In genomic region chr3:190481779-190482178, GRCh38 we compare ENCODE assay signal across 28 cellular contexts. TPM values are rescaled to one million over a fixed set of nuclear protein-coding genes. Genes with fewer than 3 reads are reported as not detected.
"Had no signal": no experiment of that assay in that cellular context is flagged by ENCODE, and none has a peak within 500 bp of the region (broad histone marks: within the 10 kb centered on the region; RNA-seq: fewer than 3 reads in every experiment).

No MANE protein-coding gene starts in this region.

- H3K4me1 ChIP-seq: adrenal gland, transverse colon, vagina had no signal

- ATAC-seq: stimulated activated naive CD8-positive, alpha-beta T cell treated with anti-CD3 and anti-CD28 coated beads, Interleukin-15, Interleukin-2, amounts not matched to agents 100 U/mL and 50 U/mL, for 24 hours had no signal

- H3K27ac ChIP-seq: adrenal gland, esophagus muscularis mucosa, transverse colon, vagina had no signal

- H3K36me3 Mint-ChIP-seq: activated naive CD4-positive, alpha-beta T cell treated with anti-CD3 and anti-CD28 coated beads, Interleukin-2, amount 50 U/mL, for 24 hours had no signal

- DNase-seq: activated CD4-positive, alpha-beta T cell treated with anti-CD3 and anti-CD28 coated beads, Interleukin-2, amount 50 U/mL, for 1 hour; activated CD4-positive, CD25-positive, alpha-beta regulatory T cell treated with anti-CD3 and anti-CD28 coated beads, Interleukin-2, amount 50 U/mL, for 72 hours; activated CD8-positive, alpha-beta memory T cell treated with anti-CD3 and anti-CD28 coated beads for 24 hours; activated CD8-positive, alpha-beta memory T cell treated with anti-CD3 and anti-CD28 coated beads, Interleukin-2, amount 50 U/mL, for 48 hours; activated gamma-delta T cell; activated T-cell treated with anti-CD3 and anti-CD28 coated beads, Interleukin-2, amount 50 U/mL, for 48 hours; adrenal gland; effector CD8-positive, alpha-beta T cell; foreskin melanocyte; glutamatergic neuron; hippocampal formation; midbrain; nephron progenitor cell; nucleus accumbens; stimulated activated naive CD8-positive, alpha-beta T cell treated with anti-CD3 and anti-CD28 coated beads, Interleukin-15, Interleukin-2, amounts not matched to agents 100 U/mL and 50 U/mL, for 24 hours; transverse colon had no signal

- H3K27me3 ChIP-seq: adrenal gland, esophagus muscularis mucosa, vagina had no signal

- H3K9me3 Mint-ChIP-seq: activated naive CD4-positive, alpha-beta T cell treated with anti-CD3 and anti-CD28 coated beads, Interleukin-2, amount 50 U/mL, for 24 hours; dendritic cell treated with granulocyte-macrophage colony-stimulating factor and Interleukin-4, amounts not matched to agents 40 ng/mL and 50 ng/mL, for 4 days; nephron progenitor cell; T-helper 1 cell treated with Interleukin-12 subunit alpha and Interleukin-12 subunit beta and Interleukin-4 antibody, amounts not matched to agents 30 μg/mL and 1 μg/mL, for 36 hours had no signal

- H3K27ac Mint-ChIP-seq: activated naive CD4-positive, alpha-beta T cell treated with anti-CD3 and anti-CD28 coated beads, Interleukin-2, amount 50 U/mL, for 24 hours; dendritic cell treated with granulocyte-macrophage colony-stimulating factor and Interleukin-4, amounts not matched to agents 40 ng/mL and 50 ng/mL, for 4 days; nephron progenitor cell; T-helper 1 cell treated with Interleukin-12 subunit alpha and Interleukin-12 subunit beta and Interleukin-4 antibody, amounts not matched to agents 30 μg/mL and 1 μg/mL, for 36 hours had no signal

- H3K4me3 ChIP-seq: adrenal gland, esophagus muscularis mucosa, lung, transverse colon, vagina had no signal

- H3K4me3 Mint-ChIP-seq: activated naive CD4-positive, alpha-beta T cell treated with anti-CD3 and anti-CD28 coated beads, Interleukin-2, amount 50 U/mL, for 24 hours; dendritic cell treated with granulocyte-macrophage colony-stimulating factor and Interleukin-4, amounts not matched to agents 40 ng/mL and 50 ng/mL, for 4 days; nephron progenitor cell; T-helper 1 cell treated with Interleukin-12 subunit alpha and Interleukin-12 subunit beta and Interleukin-4 antibody, amounts not matched to agents 30 μg/mL and 1 μg/mL, for 36 hours had no signal

- H3K36me3 ChIP-seq: adrenal gland, esophagus muscularis mucosa, transverse colon, vagina had no signal

- H3K9me3 ChIP-seq: adrenal gland, esophagus muscularis mucosa, transverse colon, vagina had no signal

RNA-seq across cellular contexts. Expression of gene TMEM207, which starts 32.1 kb away (rescaled TPM):
- total RNA-seq: adrenal gland, astrocyte, chondrocyte, endothelial cell of umbilical vein, esophagus muscularis mucosa, lung, posterior vena cava, skeletal muscle tissue, transverse colon, vagina had no signal
- polyA plus RNA-seq: adrenal gland, endothelial cell of umbilical vein, keratinocyte, lung had no signal
